Comparison of ENCODE assay signal across 14 cellular contexts in the genomic region with DNA sequence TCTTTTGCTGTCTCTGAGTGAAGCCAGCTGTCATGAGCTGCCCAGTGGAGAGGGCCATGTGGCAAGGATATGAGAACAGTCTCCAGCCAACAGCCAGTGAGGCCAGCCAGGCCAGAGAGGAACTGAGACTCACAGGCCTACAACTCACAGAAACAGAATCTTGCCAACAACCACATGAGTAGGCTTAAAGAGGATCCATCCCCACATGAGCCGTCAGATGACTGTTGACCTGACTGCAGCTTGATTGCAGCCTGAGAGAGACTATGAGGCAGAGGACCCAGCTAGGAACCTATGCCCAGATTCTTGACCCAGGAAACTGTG.
DNase-seq lines count a peak whose midpoint lies in the region; TF ChIP-seq lines count a peak whose summit lies in the region.
"Had no signal": no experiment of that assay in that cellular context is flagged by ENCODE, and none has a peak within 500 bp of the region (broad histone marks: within the 10 kb centered on the region; RNA-seq: fewer than 3 reads in every experiment).

No MANE protein-coding gene starts in this region.

- H3K9ac ChIP-seq in MM.1S (ENCODE audit: low read length), result no peak overlapping the region

- H3K36me3 ChIP-seq in mesodermal cell (ENCODE audit: control insufficient read depth, insufficient read depth, low read length) (no peaks in the 10 kb centered on the region), MM.1S (replicated peaks; ENCODE audit: insufficient read depth, low read length) (no peaks in the 10 kb centered on the region)
- H3K36me3 ChIP-seq: ovary had no signal

- no peaks in the 10 kb centered on the region for H3K79me2 ChIP-seq in MM.1S (ENCODE audit: low read length)

- H3K4me3 ChIP-seq in mesodermal cell (ENCODE audit: extremely low read depth, insufficient read depth, low read length, poor library complexity, severe bottlenecking) (no peak overlapping the region), MM.1S (ENCODE audit: low read length) (no peak overlapping the region)
- H3K4me3 ChIP-seq: ovary had no signal

- H4K20me1 ChIP-seq in MM.1S (ENCODE audit: insufficient read depth, low read length), result no peaks in the 10 kb centered on the region

- no peak overlapping the region for H3K4me2 ChIP-seq in MM.1S (ENCODE audit: low read depth, low read length)

- H3F3A ChIP-seq in MM.1S (ENCODE audit: insufficient read depth, low read length), result no peaks in the 10 kb centered on the region

- WGBS in mesodermal cell (ENCODE audit: insufficient coverage in 2 of 2), 2 experiments, result 75 to 100% methylated on average over 1 of the region's 1 CpG

- H3K9me3 ChIP-seq in mesodermal cell (ENCODE audit: control insufficient read depth, low read length), result no peaks in the 10 kb centered on the region
- no peaks in the 10 kb centered on the region for H3K9me3 ChIP-seq in MM.1S (replicated peaks; ENCODE audit: insufficient read depth, low read length)
- H3K9me3 ChIP-seq: ovary had no signal

- H3K27me3 ChIP-seq in MM.1S (replicated peaks; ENCODE audit: insufficient read depth, low read length), result no peaks in the 10 kb centered on the region
- H3K27me3 ChIP-seq: ovary had no signal

- DNase-seq in Ammon's horn (ENCODE audit: low spot score), result peak; percentile 64
- peak; percentile 58 to 61 for DNase-seq in NOMO-1 (lab: John Stamatoyannopoulos, UW; ENCODE audit: unreplicated experiment in 2 of 2)
- DNase-seq in fibroblast of peridontal ligament (ENCODE audit: extremely low read depth), result peak; percentile 56
- no peak for DNase-seq in NCI-H1694 (lab: John Stamatoyannopoulos, UW)
- no peak for DNase-seq in NCI-H2081 treated with DMSO at 0.1 percent for 48 hours (lab: John Stamatoyannopoulos, UW)
- no peak for DNase-seq in MM.1S
- no peak for DNase-seq in activated gamma-delta T cell treated with Interleukin-2 at 50 U/mL for 16 hours
- DNase-seq: DMS79; NCI-H2107; ovary; stimulated activated CD4-positive, alpha-beta T cell treated with anti-CD3 and anti-CD28 coated beads, Interleukin-4, amount 100 ng/mL, for 4 hours had no signal

- H3K4me1 ChIP-seq in mesodermal cell (ENCODE audit: control insufficient read depth, insufficient read depth, low read length, poor library complexity, severe bottlenecking) (peaks cover 35% of the 10 kb centered on the region), MM.1S (ENCODE audit: low read length) (no peaks in the 10 kb centered on the region)

- H3K27ac ChIP-seq in mesodermal cell (ENCODE audit: low read depth, low read length, severe bottlenecking) (peak overlapping the region; percentile 93), MM.1S (ENCODE audit: low read length) (no peak overlapping the region)
- H3K27ac ChIP-seq: ovary, RWPE1, VCaP had no signal

- no peaks in the 10 kb centered on the region for H3K9me2 ChIP-seq in MM.1S (replicated peaks; ENCODE audit: insufficient read depth, low read length)

- no peak for TF ChIP-seq CTCF in MM.1S (IDR thresholded peaks at IDR 0.05; ENCODE audit: low read length)

- no peak overlapping the region for H2AFZ ChIP-seq in MM.1S (ENCODE audit: low read length)

Comparison
In these comparisons a context has a peak if more than half of its experiments do, and no peak if none do; other contexts are left out.
1. DNase-seq: peak in Ammon's horn (single experiment), NOMO-1 (2 of 2) and fibroblast of peridontal ligament (single experiment); none in NCI-H1694 (single experiment), NCI-H2081 treated with DMSO at 0.1 percent for 48 hours (single experiment), MM.1S (single experiment) and activated gamma-delta T cell treated with Interleukin-2 at 50 U/mL for 16 hours (single experiment).